8 cellular contexts compared by ENCODE assay signal in genomic region chr1:171485375-171486047, GRCh38. TPM values are rescaled to one million over a fixed set of nuclear protein-coding genes. Genes with fewer than 3 reads are reported as not detected.
A peak's percentile ranks its signal among the peaks of the same experiment; 100 is the strongest.
DNase-seq lines count a peak whose midpoint lies in the region; ATAC-seq and TF ChIP-seq lines count a peak whose summit lies in the region.

Gene PRRC2C (plus strand): TSS chr1:171485530. CDS start chr1:171512089, 26,559 bp downstream.

- peak; percentile 98 for ATAC-seq in HG02642 (IDR thresholded peaks at IDR 0.05; ENCODE audit: poor library complexity, unreplicated experiment)
- ATAC-seq in activated naive CD8-positive, alpha-beta T cell treated with anti-CD3 and anti-CD28 coated beads, Interleukin-2, amount 50 U/mL, for 24 hours: peak; percentile 93
- peak; percentile 99 for ATAC-seq in Right ventricle myocardium superior (ENCODE audit: poor library complexity)

- H3K79me2 ChIP-seq in parathyroid adenoma: peaks cover 21% of the 10 kb centered on the region

- no peaks in the 10 kb centered on the region for H3K27me3 Mint-ChIP-seq in activated naive CD8-positive, alpha-beta T cell treated with anti-CD3 and anti-CD28 coated beads, Interleukin-2, amount 50 U/mL, for 24 hours

- peaks cover 47% of the 10 kb centered on the region for H3K4me1 Mint-ChIP-seq in activated naive CD8-positive, alpha-beta T cell treated with anti-CD3 and anti-CD28 coated beads, Interleukin-2, amount 50 U/mL, for 24 hours

- H3K36me3 Mint-ChIP-seq in activated naive CD8-positive, alpha-beta T cell treated with anti-CD3 and anti-CD28 coated beads, Interleukin-2, amount 50 U/mL, for 24 hours (ENCODE audit: low read depth): peaks cover 32% of the 10 kb centered on the region

- in situ Hi-C loops in transverse colon (cut with MboI; ENCODE audit: low pct_ligation_motif_present in 1 of 4, low pct_unique_long_range_greater_than_20kb in 1 of 4, low sequenced_read_pairs in 3 of 4): no loop called here

- peak; percentile 72 for TF ChIP-seq POLR2A in transverse colon (IDR thresholded peaks at IDR 0.05)

- peak within 1 kb of the TSS; percentile 96 for H3K4me3 Mint-ChIP-seq in activated naive CD8-positive, alpha-beta T cell treated with anti-CD3 and anti-CD28 coated beads, Interleukin-2, amount 50 U/mL, for 24 hours

- intact Hi-C loops in Right ventricle myocardium superior (cut with DNase I): no loop called here
- intact Hi-C loops in transverse colon (cut with DNase I; ENCODE audit: low total_unique reads): no loop called here

- DNase-seq in GM12864 (ENCODE audit: low read depth) (peak; percentile 94), NCI-H1105 treated with DMSO at 0.1 percent for 48 hours (lab: John Stamatoyannopoulos, UW) (peak; percentile 97), SW 1271 (lab: John Stamatoyannopoulos, UW) (peak; percentile 83 to 90), Right ventricle myocardium superior (peak; percentile 99), transverse colon (peak; percentile 97)
- peak; percentile 90 for DNase-seq in activated naive CD8-positive, alpha-beta T cell treated with anti-CD3 and anti-CD28 coated beads, Interleukin-2, amount 50 U/mL, for 24 hours

- peak; percentile 76 for TF ChIP-seq CTCF in GM12864 (IDR thresholded peaks at IDR 0.05; ENCODE audit: low read depth, low read length, missing control alignments)
- peak; percentile 81 for TF ChIP-seq CTCF in parathyroid adenoma (IDR thresholded peaks at IDR 0.05)
- TF ChIP-seq CTCF in transverse colon (IDR thresholded peaks at IDR 0.05): peak in 4 of 5 experiments; percentile 64 to 85 (median 74)

- peak within 1 kb of the TSS; percentile 88 for H2AFZ ChIP-seq in parathyroid adenoma

- WGBS in transverse colon (ENCODE audit: low coverage in 1 of 2), 2 donors: 0% methylated on average over 50 of the region's 50 CpGs; no CpG with 5 or more reads in 1 of the 2 donors

- H3K9ac ChIP-seq in parathyroid adenoma: peak within 1 kb of the TSS; percentile 68

- H3K4me3 ChIP-seq in GM12864 (ENCODE audit: low read depth, low read length) (peak within 1 kb of the TSS; percentile 97), parathyroid adenoma (ENCODE audit: low read depth, low read length) (peak within 1 kb of the TSS; percentile 100), transverse colon (peak within 1 kb of the TSS; percentile 81 to 97 (median 90))

- TF ChIP-seq EP300 in transverse colon (IDR thresholded peaks at IDR 0.05; ENCODE audit: low read depth): no peak

- H3K36me3 ChIP-seq in parathyroid adenoma (ENCODE audit: control insufficient read depth, insufficient read depth, low read length) (no peaks in the 10 kb centered on the region), transverse colon (no peaks in the 10 kb centered on the region)

- peaks cover 8% of the 10 kb centered on the region for H3K4me1 ChIP-seq in parathyroid adenoma
- peaks cover 19 to 45% (median 32%) of the 10 kb centered on the region in 4 donors for H3K4me1 ChIP-seq in transverse colon

- H3K4me2 ChIP-seq in parathyroid adenoma (ENCODE audit: low read length): peak within 1 kb of the TSS; percentile 95

- H3K27ac Mint-ChIP-seq in activated naive CD8-positive, alpha-beta T cell treated with anti-CD3 and anti-CD28 coated beads, Interleukin-2, amount 50 U/mL, for 24 hours: peak within 1 kb of the TSS; percentile 98

- H3K9me3 ChIP-seq in parathyroid adenoma (ENCODE audit: control insufficient read depth, low read length) (no peaks in the 10 kb centered on the region), transverse colon (no peaks in the 10 kb centered on the region)

- H3K27ac ChIP-seq in parathyroid adenoma: peak within 1 kb of the TSS; percentile 93
- H3K27ac ChIP-seq in transverse colon: peak within 1 kb of the TSS; percentile 98 to 99 (median 98)

- H3K9me3 Mint-ChIP-seq in activated naive CD8-positive, alpha-beta T cell treated with anti-CD3 and anti-CD28 coated beads, Interleukin-2, amount 50 U/mL, for 24 hours: no peaks in the 10 kb centered on the region

- H3K27me3 ChIP-seq in parathyroid adenoma (ENCODE audit: control insufficient read depth, insufficient read depth, low read length) (no peaks in the 10 kb centered on the region), transverse colon (no peaks in the 10 kb centered on the region)

RNA-seq across cellular contexts. Expression of gene PRRC2C, which starts in this region (rescaled TPM):
- total RNA-seq in Right ventricle myocardium superior (40.3 TPM), transverse colon (100 to 1,000 TPM in 2 of 4 donors, 10 to 100 TPM in 2; 61.7 to 125 (median 94.9) TPM)

Comparison
In these comparisons a context has a peak if more than half of its experiments do, and no peak if none do; other contexts are left out.
1. Peak in every context shown above with its lines: DNase-seq, ATAC-seq, H3K4me3 ChIP-seq and H3K27ac ChIP-seq.